28 cellular contexts compared by ENCODE assay signal in the genomic region with DNA sequence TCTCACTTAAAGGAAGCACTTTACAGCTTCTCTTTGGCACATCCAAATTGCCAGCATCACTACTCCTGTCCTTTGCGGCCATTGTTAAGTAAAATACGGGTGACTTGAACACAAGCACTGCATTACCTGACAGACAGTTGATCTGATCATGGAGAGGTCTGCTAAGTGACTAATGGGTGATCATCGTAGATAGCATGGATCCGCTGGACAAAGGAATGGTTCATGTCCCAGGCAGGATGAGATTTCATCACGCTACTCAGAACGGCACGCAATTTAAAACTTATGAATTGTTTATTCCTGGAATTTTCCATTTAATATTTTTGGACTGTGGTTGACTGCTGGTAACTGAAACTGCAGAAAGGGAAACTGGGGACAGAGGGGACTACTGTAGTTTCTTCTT.
"Had no signal": no experiment of that assay in that cellular context is flagged by ENCODE, and none has a peak within 500 bp of the region (broad histone marks: within the 10 kb centered on the region; RNA-seq: fewer than 3 reads in every experiment).

No MANE protein-coding gene starts in this region.

- DNase-seq: activated CD4-positive, alpha-beta memory T cell treated with anti-CD3 and anti-CD28 coated beads for 36 hours; activated CD4-positive, alpha-beta T cell treated with anti-CD3 and anti-CD28 coated beads for 36 hours; activated CD4-positive, alpha-beta T cell treated with anti-CD3 and anti-CD28 coated beads, Interleukin-2, amount 10 ng/mL, durations not matched to agents 24 days and 14 days; activated CD4-positive, CD25-positive, alpha-beta regulatory T cell; activated CD4-positive, CD25-positive, alpha-beta regulatory T cell treated with anti-CD3 and anti-CD28 coated beads, Interleukin-2, amount 50 U/mL, for 72 hours; activated CD8-positive, alpha-beta memory T cell treated with anti-CD3 and anti-CD28 coated beads, Interleukin-2, amount 10 ng/mL, durations not matched to agents 7 days and 5 days; activated CD8-positive, alpha-beta memory T cell treated with anti-CD3 and anti-CD28 coated beads, Interleukin-2, amount 50 U/mL, for 4 hours; activated CD8-positive, alpha-beta T cell treated with anti-CD3 and anti-CD28 coated beads, Interleukin-2, amount 10 ng/mL, durations not matched to agents 7 days and 5 days; activated effector memory CD4-positive, alpha-beta T cell treated with anti-CD3 and anti-CD28 coated beads, Interleukin-2, amount 50 U/mL, for 16 hours; activated naive CD4-positive, alpha-beta T cell treated with anti-CD3 and anti-CD28 coated beads for 36 hours; activated naive CD8-positive, alpha-beta T cell treated with anti-CD3 and anti-CD28 coated beads for 36 hours; activated naive CD8-positive, alpha-beta T cell treated with anti-CD3 and anti-CD28 coated beads, Interleukin-2, amount 50 U/mL, for 24 hours; activated T-cell treated with anti-CD3 and anti-CD28 coated beads, Interleukin-2, amount 50 U/mL, for 1 hour; activated T-cell treated with anti-CD3 and anti-CD28 coated beads, Interleukin-2, amount 50 U/mL, for 48 hours; adrenal gland; amygdala; aorta; body of pancreas; dorsolateral prefrontal cortex; effector memory CD4-positive, alpha-beta T cell; endodermal cell; foreskin fibroblast; head of caudate nucleus; T-cell; T-helper 9 cell had no signal

- H3K9me3 ChIP-seq: adrenal gland, body of pancreas had no signal

- H3K4me3 ChIP-seq: adrenal gland, body of pancreas, cardiac muscle cell, coronary artery, dorsolateral prefrontal cortex had no signal

- H3K27ac ChIP-seq: adrenal gland, body of pancreas, cardiac muscle cell, coronary artery, dorsolateral prefrontal cortex had no signal

- ATAC-seq: activated CD4-positive, alpha-beta T cell treated with anti-CD3 and anti-CD28 coated beads for 36 hours; activated CD8-positive, alpha-beta memory T cell treated with anti-CD3 and anti-CD28 coated beads, Interleukin-2, amount 10 ng/mL, durations not matched to agents 7 days and 5 days; activated CD8-positive, alpha-beta T cell treated with anti-CD3 and anti-CD28 coated beads, Interleukin-2, amount 10 ng/mL, durations not matched to agents 7 days and 5 days; activated naive CD8-positive, alpha-beta T cell treated with anti-CD3 and anti-CD28 coated beads, Interleukin-2, amount 50 U/mL, for 24 hours; body of pancreas; esophagus mucosa; T-cell had no signal

- H3K36me3 ChIP-seq: adrenal gland, cardiac muscle cell had no signal

- H3K4me1 ChIP-seq: adrenal gland, body of pancreas had no signal

- H3K27me3 ChIP-seq: adrenal gland, body of pancreas, cardiac muscle cell had no signal
